ENCODE assay signal across 1 cellular context in genomic region chr5:33772276-33772990, GRCh38.
TF ChIP-seq lines count a peak whose summit lies in the region.

No MANE protein-coding gene starts in this region.

TF ChIP-seq in IMR-90, 13 proteins besides CTCF, POLR2A, EP300 and RAD21 (continued from another document):
- TF ChIP-seq MXI1 (IDR thresholded peaks at IDR 0.05; ENCODE audit: borderline replicate concordance, low read depth, low read length) (no peak), CEBPB (IDR thresholded peaks at IDR 0.05; ENCODE audit: low read depth, low read length) (no peak)
